Comparison of ENCODE assay signal across 1 cellular context in the genomic region with DNA sequence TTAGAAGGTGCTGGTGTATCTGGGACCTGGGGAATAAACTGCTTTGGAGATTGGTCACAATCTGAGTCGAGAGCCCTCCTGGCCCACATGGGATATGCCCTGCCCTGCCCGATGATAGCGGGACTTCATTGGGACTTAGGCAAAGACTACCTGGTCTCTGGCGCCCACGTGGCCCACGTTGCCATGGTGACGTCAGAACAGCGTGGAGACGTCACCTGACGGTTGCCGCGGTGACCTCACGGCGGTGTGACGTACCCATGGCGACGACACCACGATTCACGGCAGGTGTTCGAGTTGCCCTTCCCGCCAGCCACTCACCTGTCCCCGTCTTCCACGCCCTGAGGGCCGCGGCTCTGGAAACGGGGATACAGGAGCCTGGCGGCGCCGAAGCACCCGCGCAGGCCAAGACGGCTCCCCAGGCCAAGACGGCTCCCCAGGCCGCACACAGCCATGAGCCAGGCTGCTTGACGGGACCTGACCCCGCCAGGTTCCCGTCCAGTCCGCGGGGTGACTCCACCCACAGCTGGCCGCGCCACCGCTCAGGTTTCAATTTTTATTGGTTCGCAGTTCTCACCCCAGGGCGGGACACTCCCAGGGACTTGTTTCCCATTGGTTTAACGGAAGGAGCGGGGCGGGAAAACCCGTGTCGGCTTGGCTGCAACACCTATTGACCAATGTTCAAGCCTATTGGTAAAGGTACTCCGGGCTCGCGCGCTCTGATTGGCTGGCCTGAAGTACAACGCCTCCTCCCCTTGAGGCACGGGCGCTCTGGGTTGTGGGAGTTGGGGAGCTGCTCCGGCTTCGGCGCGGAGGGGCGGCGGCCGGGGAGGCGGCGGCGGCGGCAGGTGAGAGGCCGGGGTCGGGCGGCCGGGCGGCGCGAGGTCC.
TF ChIP-seq lines count a peak whose summit lies in the region.

Gene MMAB (minus strand): TSS at position 476 of the 885 bp plus-strand sequence. CDS start 24 bp downstream, at position 452.
Gene MVK (plus strand): TSS at position 766 of the 885 bp plus-strand sequence. CDS start 1,029 bp downstream, outside the sequence.

TF ChIP-seq in WTC11, 78 proteins besides CTCF, POLR2A, EP300 and RAD21 (continued from another document and continues in another):
- no peak for TF ChIP-seq NR1H2 (CRISPR knock-in tag; IDR thresholded peaks at IDR 0.05)
- TF ChIP-seq JUN (CRISPR knock-in tag; IDR thresholded peaks at IDR 0.05): no peak
- TF ChIP-seq, protein P1, sequence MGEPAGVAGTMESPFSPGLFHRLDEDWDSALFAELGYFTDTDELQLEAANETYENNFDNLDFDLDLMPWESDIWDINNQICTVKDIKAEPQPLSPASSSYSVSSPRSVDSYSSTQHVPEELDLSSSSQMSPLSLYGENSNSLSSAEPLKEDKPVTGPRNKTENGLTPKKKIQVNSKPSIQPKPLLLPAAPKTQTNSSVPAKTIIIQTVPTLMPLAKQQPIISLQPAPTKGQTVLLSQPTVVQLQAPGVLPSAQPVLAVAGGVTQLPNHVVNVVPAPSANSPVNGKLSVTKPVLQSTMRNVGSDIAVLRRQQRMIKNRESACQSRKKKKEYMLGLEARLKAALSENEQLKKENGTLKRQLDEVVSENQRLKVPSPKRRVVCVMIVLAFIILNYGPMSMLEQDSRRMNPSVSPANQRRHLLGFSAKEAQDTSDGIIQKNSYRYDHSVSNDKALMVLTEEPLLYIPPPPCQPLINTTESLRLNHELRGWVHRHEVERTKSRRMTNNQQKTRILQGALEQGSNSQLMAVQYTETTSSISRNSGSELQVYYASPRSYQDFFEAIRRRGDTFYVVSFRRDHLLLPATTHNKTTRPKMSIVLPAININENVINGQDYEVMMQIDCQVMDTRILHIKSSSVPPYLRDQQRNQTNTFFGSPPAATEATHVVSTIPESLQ (CRISPR knock-in tag; IDR thresholded peaks at IDR 0.05): no peak
- peak; percentile 96 for TF ChIP-seq MYBL2 (CRISPR knock-in tag; IDR thresholded peaks at IDR 0.05)
- TF ChIP-seq, protein P2, sequence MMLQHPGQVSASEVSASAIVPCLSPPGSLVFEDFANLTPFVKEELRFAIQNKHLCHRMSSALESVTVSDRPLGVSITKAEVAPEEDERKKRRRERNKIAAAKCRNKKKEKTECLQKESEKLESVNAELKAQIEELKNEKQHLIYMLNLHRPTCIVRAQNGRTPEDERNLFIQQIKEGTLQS (CRISPR knock-in tag; conservative IDR thresholded peaks at IDR 0.05): no peak
- TF ChIP-seq SMAD3 (CRISPR knock-in tag; IDR thresholded peaks at IDR 0.05; ENCODE audit: borderline replicate concordance): peak; percentile 84
- TF ChIP-seq, protein P3, sequence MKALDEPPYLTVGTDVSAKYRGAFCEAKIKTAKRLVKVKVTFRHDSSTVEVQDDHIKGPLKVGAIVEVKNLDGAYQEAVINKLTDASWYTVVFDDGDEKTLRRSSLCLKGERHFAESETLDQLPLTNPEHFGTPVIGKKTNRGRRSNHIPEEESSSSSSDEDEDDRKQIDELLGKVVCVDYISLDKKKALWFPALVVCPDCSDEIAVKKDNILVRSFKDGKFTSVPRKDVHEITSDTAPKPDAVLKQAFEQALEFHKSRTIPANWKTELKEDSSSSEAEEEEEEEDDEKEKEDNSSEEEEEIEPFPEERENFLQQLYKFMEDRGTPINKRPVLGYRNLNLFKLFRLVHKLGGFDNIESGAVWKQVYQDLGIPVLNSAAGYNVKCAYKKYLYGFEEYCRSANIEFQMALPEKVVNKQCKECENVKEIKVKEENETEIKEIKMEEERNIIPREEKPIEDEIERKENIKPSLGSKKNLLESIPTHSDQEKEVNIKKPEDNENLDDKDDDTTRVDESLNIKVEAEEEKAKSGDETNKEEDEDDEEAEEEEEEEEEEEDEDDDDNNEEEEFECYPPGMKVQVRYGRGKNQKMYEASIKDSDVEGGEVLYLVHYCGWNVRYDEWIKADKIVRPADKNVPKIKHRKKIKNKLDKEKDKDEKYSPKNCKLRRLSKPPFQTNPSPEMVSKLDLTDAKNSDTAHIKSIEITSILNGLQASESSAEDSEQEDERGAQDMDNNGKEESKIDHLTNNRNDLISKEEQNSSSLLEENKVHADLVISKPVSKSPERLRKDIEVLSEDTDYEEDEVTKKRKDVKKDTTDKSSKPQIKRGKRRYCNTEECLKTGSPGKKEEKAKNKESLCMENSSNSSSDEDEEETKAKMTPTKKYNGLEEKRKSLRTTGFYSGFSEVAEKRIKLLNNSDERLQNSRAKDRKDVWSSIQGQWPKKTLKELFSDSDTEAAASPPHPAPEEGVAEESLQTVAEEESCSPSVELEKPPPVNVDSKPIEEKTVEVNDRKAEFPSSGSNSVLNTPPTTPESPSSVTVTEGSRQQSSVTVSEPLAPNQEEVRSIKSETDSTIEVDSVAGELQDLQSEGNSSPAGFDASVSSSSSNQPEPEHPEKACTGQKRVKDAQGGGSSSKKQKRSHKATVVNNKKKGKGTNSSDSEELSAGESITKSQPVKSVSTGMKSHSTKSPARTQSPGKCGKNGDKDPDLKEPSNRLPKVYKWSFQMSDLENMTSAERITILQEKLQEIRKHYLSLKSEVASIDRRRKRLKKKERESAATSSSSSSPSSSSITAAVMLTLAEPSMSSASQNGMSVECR (CRISPR knock-in tag; IDR thresholded peaks at IDR 0.05; ENCODE audit: borderline replicate concordance): peak; percentile 95; the same call in 1 of the 2 replicates
- no peak for TF ChIP-seq ELF4 (CRISPR knock-in tag; IDR thresholded peaks at IDR 0.05; ENCODE audit: low read depth)
- no peak for TF ChIP-seq ZNF512 (CRISPR knock-in tag; IDR thresholded peaks at IDR 0.05; ENCODE audit: borderline replicate concordance)
- no peak for TF ChIP-seq STAT6 (CRISPR knock-in tag; conservative IDR thresholded peaks at IDR 0.05; ENCODE audit: low read depth)
- TF ChIP-seq, protein P4, sequence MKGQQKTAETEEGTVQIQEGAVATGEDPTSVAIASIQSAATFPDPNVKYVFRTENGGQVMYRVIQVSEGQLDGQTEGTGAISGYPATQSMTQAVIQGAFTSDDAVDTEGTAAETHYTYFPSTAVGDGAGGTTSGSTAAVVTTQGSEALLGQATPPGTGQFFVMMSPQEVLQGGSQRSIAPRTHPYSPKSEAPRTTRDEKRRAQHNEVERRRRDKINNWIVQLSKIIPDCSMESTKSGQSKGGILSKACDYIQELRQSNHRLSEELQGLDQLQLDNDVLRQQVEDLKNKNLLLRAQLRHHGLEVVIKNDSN (CRISPR knock-in tag; IDR thresholded peaks at IDR 0.05): peak; percentile 96
- peak; percentile 79; the same call in 1 of the 2 replicates for TF ChIP-seq E2F5 (CRISPR knock-in tag; IDR thresholded peaks at IDR 0.05)
- TF ChIP-seq, protein P5, sequence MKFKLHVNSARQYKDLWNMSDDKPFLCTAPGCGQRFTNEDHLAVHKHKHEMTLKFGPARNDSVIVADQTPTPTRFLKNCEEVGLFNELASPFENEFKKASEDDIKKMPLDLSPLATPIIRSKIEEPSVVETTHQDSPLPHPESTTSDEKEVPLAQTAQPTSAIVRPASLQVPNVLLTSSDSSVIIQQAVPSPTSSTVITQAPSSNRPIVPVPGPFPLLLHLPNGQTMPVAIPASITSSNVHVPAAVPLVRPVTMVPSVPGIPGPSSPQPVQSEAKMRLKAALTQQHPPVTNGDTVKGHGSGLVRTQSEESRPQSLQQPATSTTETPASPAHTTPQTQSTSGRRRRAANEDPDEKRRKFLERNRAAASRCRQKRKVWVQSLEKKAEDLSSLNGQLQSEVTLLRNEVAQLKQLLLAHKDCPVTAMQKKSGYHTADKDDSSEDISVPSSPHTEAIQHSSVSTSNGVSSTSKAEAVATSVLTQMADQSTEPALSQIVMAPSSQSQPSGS (CRISPR knock-in tag; IDR thresholded peaks at IDR 0.05; ENCODE audit: borderline replicate concordance, low read depth): 0 out of 2 replicates have a peak, but pooled peaks have one; percentile 30
- no peak for TF ChIP-seq GTF2I (CRISPR knock-in tag; conservative IDR thresholded peaks at IDR 0.05)
- TF ChIP-seq CREM (CRISPR knock-in tag; IDR thresholded peaks at IDR 0.05): peak; percentile 99
- TF ChIP-seq PREB (CRISPR knock-in tag; IDR thresholded peaks at IDR 0.05; ENCODE audit: borderline replicate concordance): no peak
- TF ChIP-seq ZNF232 (CRISPR knock-in tag; IDR thresholded peaks at IDR 0.05): peak; percentile 74
- TF ChIP-seq EMX1 (CRISPR knock-in tag; IDR thresholded peaks at IDR 0.05): no peak
- TF ChIP-seq FOXP1 (CRISPR knock-in tag; IDR thresholded peaks at IDR 0.05; ENCODE audit: borderline replicate concordance): peak; percentile 95
- TF ChIP-seq, protein P6, sequence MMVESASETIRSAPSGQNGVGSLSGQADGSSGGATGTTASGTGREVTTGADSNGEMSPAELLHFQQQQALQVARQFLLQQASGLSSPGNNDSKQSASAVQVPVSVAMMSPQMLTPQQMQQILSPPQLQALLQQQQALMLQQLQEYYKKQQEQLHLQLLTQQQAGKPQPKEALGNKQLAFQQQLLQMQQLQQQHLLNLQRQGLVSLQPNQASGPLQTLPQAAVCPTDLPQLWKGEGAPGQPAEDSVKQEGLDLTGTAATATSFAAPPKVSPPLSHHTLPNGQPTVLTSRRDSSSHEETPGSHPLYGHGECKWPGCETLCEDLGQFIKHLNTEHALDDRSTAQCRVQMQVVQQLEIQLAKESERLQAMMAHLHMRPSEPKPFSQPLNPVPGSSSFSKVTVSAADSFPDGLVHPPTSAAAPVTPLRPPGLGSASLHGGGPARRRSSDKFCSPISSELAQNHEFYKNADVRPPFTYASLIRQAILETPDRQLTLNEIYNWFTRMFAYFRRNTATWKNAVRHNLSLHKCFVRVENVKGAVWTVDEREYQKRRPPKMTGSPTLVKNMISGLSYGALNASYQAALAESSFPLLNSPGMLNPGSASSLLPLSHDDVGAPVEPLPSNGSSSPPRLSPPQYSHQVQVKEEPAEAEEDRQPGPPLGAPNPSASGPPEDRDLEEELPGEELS (CRISPR knock-in tag; IDR thresholded peaks at IDR 0.05): peak; percentile 82
- TF ChIP-seq ZNF396 (CRISPR knock-in tag; IDR thresholded peaks at IDR 0.05; ENCODE audit: borderline replicate concordance): 0 out of 2 replicates have a peak, but pooled peaks have one; percentile 55
- TF ChIP-seq, protein P7, sequence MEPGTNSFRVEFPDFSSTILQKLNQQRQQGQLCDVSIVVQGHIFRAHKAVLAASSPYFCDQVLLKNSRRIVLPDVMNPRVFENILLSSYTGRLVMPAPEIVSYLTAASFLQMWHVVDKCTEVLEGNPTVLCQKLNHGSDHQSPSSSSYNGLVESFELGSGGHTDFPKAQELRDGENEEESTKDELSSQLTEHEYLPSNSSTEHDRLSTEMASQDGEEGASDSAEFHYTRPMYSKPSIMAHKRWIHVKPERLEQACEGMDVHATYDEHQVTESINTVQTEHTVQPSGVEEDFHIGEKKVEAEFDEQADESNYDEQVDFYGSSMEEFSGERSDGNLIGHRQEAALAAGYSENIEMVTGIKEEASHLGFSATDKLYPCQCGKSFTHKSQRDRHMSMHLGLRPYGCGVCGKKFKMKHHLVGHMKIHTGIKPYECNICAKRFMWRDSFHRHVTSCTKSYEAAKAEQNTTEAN (CRISPR knock-in tag; IDR thresholded peaks at IDR 0.05): peak; percentile 90
- no peak for TF ChIP-seq ZNF671 (CRISPR knock-in tag; IDR thresholded peaks at IDR 0.05)
- no peak for TF ChIP-seq PRRX2 (CRISPR knock-in tag; IDR thresholded peaks at IDR 0.05)
- peak; percentile 70; the same call in 1 of the 2 replicates for TF ChIP-seq ESRRA (CRISPR knock-in tag; IDR thresholded peaks at IDR 0.05; ENCODE audit: borderline replicate concordance)
- TF ChIP-seq, protein P8, sequence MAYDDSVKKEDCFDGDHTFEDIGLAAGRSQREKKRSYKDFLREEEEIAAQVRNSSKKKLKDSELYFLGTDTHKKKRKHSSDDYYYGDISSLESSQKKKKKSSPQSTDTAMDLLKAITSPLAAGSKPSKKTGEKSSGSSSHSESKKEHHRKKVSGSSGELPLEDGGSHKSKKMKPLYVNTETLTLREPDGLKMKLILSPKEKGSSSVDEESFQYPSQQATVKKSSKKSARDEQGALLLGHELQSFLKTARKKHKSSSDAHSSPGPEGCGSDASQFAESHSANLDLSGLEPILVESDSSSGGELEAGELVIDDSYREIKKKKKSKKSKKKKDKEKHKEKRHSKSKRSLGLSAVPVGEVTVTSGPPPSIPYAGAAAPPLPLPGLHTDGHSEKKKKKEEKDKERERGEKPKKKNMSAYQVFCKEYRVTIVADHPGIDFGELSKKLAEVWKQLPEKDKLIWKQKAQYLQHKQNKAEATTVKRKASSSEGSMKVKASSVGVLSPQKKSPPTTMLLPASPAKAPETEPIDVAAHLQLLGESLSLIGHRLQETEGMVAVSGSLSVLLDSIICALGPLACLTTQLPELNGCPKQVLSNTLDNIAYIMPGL (CRISPR knock-in tag; IDR thresholded peaks at IDR 0.05): no peak
